In genomic region chr16:57049678-57050077, GRCh38 we compare ENCODE assay signal across 1 cellular context.
TF ChIP-seq lines count a peak whose summit lies in the region.

No MANE protein-coding gene starts in this region.

TF ChIP-seq in HEK293, 187 proteins besides CTCF, POLR2A, EP300 and RAD21 (continued from another document):
- TF ChIP-seq ZNF140 (tag by site-specific recombination; IDR thresholded peaks at IDR 0.05), result peak; percentile 13; the same call in 1 of the 2 replicates
- no peak for TF ChIP-seq ZNF768 (tag by site-specific recombination; IDR thresholded peaks at IDR 0.05)
- TF ChIP-seq REST (tag by site-specific recombination; IDR thresholded peaks at IDR 0.05), result no peak
- TF ChIP-seq ZNF266 (tag by site-specific recombination; IDR thresholded peaks at IDR 0.05; ENCODE audit: low read depth), result no peak
- TF ChIP-seq, protein P1, sequence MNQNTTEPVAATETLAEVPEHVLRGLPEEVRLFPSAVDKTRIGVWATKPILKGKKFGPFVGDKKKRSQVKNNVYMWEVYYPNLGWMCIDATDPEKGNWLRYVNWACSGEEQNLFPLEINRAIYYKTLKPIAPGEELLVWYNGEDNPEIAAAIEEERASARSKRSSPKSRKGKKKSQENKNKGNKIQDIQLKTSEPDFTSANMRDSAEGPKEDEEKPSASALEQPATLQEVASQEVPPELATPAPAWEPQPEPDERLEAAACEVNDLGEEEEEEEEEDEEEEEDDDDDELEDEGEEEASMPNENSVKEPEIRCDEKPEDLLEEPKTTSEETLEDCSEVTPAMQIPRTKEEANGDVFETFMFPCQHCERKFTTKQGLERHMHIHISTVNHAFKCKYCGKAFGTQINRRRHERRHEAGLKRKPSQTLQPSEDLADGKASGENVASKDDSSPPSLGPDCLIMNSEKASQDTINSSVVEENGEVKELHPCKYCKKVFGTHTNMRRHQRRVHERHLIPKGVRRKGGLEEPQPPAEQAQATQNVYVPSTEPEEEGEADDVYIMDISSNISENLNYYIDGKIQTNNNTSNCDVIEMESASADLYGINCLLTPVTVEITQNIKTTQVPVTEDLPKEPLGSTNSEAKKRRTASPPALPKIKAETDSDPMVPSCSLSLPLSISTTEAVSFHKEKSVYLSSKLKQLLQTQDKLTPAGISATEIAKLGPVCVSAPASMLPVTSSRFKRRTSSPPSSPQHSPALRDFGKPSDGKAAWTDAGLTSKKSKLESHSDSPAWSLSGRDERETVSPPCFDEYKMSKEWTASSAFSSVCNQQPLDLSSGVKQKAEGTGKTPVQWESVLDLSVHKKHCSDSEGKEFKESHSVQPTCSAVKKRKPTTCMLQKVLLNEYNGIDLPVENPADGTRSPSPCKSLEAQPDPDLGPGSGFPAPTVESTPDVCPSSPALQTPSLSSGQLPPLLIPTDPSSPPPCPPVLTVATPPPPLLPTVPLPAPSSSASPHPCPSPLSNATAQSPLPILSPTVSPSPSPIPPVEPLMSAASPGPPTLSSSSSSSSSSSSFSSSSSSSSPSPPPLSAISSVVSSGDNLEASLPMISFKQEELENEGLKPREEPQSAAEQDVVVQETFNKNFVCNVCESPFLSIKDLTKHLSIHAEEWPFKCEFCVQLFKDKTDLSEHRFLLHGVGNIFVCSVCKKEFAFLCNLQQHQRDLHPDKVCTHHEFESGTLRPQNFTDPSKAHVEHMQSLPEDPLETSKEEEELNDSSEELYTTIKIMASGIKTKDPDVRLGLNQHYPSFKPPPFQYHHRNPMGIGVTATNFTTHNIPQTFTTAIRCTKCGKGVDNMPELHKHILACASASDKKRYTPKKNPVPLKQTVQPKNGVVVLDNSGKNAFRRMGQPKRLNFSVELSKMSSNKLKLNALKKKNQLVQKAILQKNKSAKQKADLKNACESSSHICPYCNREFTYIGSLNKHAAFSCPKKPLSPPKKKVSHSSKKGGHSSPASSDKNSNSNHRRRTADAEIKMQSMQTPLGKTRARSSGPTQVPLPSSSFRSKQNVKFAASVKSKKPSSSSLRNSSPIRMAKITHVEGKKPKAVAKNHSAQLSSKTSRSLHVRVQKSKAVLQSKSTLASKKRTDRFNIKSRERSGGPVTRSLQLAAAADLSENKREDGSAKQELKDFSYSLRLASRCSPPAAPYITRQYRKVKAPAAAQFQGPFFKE (tag by site-specific recombination; IDR thresholded peaks at IDR 0.05; ENCODE audit: borderline replicate concordance), result no peak
- TF ChIP-seq ZNF2 (tag by site-specific recombination; IDR thresholded peaks at IDR 0.05), result no peak
- peak; percentile 20; the same call in 1 of the 2 replicates for TF ChIP-seq ZNF623 (tag by site-specific recombination; IDR thresholded peaks at IDR 0.05)
- TF ChIP-seq ZNF555 (tag by site-specific recombination; conservative IDR thresholded peaks at IDR 0.05), result 0 out of 2 replicates have a peak, but pooled peaks have one; percentile 16
- TF ChIP-seq ZBTB7A (tag by site-specific recombination; IDR thresholded peaks at IDR 0.05; ENCODE audit: low read depth), result no peak
- no peak for TF ChIP-seq KLF9 (tag by site-specific recombination; IDR thresholded peaks at IDR 0.05; ENCODE audit: low read depth)
- TF ChIP-seq ZNF621 (tag by site-specific recombination; IDR thresholded peaks at IDR 0.05), result no peak
- no peak for TF ChIP-seq ZNF221 (tag by site-specific recombination; IDR thresholded peaks at IDR 0.05; ENCODE audit: borderline replicate concordance)
- no peak for TF ChIP-seq ZNF658 (tag by site-specific recombination; IDR thresholded peaks at IDR 0.05)
- no peak for TF ChIP-seq ZNF677 (tag by site-specific recombination; IDR thresholded peaks at IDR 0.05)
- no peak for TF ChIP-seq ZXDB (tag by site-specific recombination; IDR thresholded peaks at IDR 0.05)
- TF ChIP-seq PRDM4 (tag by site-specific recombination; IDR thresholded peaks at IDR 0.05), result no peak
- peak; percentile 28 for TF ChIP-seq ZNF426 (tag by site-specific recombination; IDR thresholded peaks at IDR 0.05)
- TF ChIP-seq ZNF558 (tag by site-specific recombination; IDR thresholded peaks at IDR 0.05), result no peak
